9 cellular contexts compared by ENCODE assay signal in the genomic region with DNA sequence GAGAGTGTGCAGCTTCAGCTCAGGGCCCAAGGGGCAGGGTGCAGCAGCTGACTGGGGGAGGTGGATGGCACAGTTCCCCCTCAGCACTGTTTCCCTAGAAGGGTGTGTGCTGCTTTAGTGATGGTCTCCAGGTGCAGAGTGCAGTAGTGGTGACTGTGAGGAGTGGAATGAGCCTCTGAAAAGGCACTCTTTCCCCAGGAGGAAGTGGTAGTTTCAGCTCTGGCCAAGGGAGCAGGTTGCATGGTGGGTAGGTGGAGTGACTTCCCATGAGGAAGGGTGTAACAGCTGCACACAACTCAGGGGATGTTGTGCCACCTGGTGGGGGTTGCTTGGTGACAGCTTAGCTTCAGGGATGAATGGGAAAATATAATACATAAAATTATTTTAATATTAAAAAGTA.
DNase-seq lines count a peak whose midpoint lies in the region; ATAC-seq, FAIRE-seq and TF ChIP-seq lines count a peak whose summit lies in the region.
"Had no signal": no experiment of that assay in that cellular context is flagged by ENCODE, and none has a peak within 500 bp of the region (broad histone marks: within the 10 kb centered on the region; RNA-seq: fewer than 3 reads in every experiment).

No MANE protein-coding gene starts in this region.

- no peaks in the 10 kb centered on the region for H3K9me2 ChIP-seq in PC-9 (ENCODE audit: insufficient read depth)

- H4K20me1 ChIP-seq in PC-9 (ENCODE audit: insufficient read depth) (no peaks in the 10 kb centered on the region), HepG2 (ENCODE audit: insufficient read depth, low read length) (no peaks in the 10 kb centered on the region)

- no peaks in the 10 kb centered on the region for H3F3A ChIP-seq in PC-9 (ENCODE audit: insufficient read depth, low read depth)

- CTCF ChIA-PET in PC-9 (lab: Charles Lee) (interaction anchor here (0.7 to 1.4 kb wide), 3 partner anchors 109 to 185 kb away, joined by 3 to 5 read pairs (median 4); no protein-coding TSS in a partner anchor), HepG2 (lab: Yijun Ruan, JAX; ENCODE audit: low intra/inter-chr PET ratio, low total read pairs) (interaction anchor here (1.2 to 2.0 kb wide), 2 partner anchors 109 to 185 kb away, joined by 5 to 16 read pairs; no protein-coding TSS in a partner anchor)

- DNase-seq in PC-9 (peak in 1 of 2 experiments; percentile 29), HepG2 (ENCODE audit: low spot score) (peak; percentile 35), epidermal melanocyte (ENCODE audit: insufficient read length, low spot score) (no peak), GM03348 (ENCODE audit: low spot score) (no peak)
- DNase-seq: activated CD4-positive, alpha-beta T cell treated with anti-CD3 and anti-CD28 coated beads, Interleukin-2, amount 10 ng/mL, durations not matched to agents 7 days and 5 days; foreskin melanocyte had no signal

- TF ChIP-seq CTCF in PC-9 (conservative IDR thresholded peaks at IDR 0.05), result peak; percentile 22; the same call in 1 of the 2 replicates
- TF ChIP-seq CTCF in HepG2 (CRISPR knock-in tag; IDR thresholded peaks at IDR 0.05), result peak; percentile 61

- H3K4me1 ChIP-seq in PC-9 (replicated peaks; ENCODE audit: insufficient read depth), result no peaks in the 10 kb centered on the region
- H3K4me1 ChIP-seq in HepG2 (ENCODE audit: insufficient read depth, low read length), result no peaks in the 10 kb centered on the region

- H3K36me3 ChIP-seq in PC-9 (ENCODE audit: low read depth) (no peaks in the 10 kb centered on the region), HepG2 (replicated peaks in 1 of 2; ENCODE audit: control insufficient read depth in 1 of 2, insufficient read depth in 2 of 2, low read length in 2 of 2) (no peaks in the 10 kb centered on the region)

- H3K4me3 ChIP-seq in PC-9, result no peak overlapping the region
- no peak overlapping the region for H3K4me3 ChIP-seq in HepG2 (replicated peaks in 1 of 3; ENCODE audit: insufficient read depth in 1 of 3, low read depth in 2 of 3, low read length in 3 of 3)

- no peak for TF ChIP-seq POLR2A in HepG2 (IDR thresholded peaks at IDR 0.05; ENCODE audit: insufficient read depth in 1 of 2, low read depth in 2 of 2, low read length in 2 of 2)

- no peak overlapping the region for H3K4me2 ChIP-seq in PC-9
- H3K4me2 ChIP-seq in HepG2 (ENCODE audit: low read depth, low read length), result no peak overlapping the region

- no peak overlapping the region for H3K9ac ChIP-seq in HepG2 (ENCODE audit: insufficient read depth, low read depth, low read length)

- H3K27me3 ChIP-seq in PC-9 (ENCODE audit: insufficient read depth, low read depth) (no peaks in the 10 kb centered on the region), HepG2 (ENCODE audit: control insufficient read depth in 1 of 2, insufficient read depth in 2 of 2, low read length in 2 of 2) (no peaks in the 10 kb centered on the region)

- intact Hi-C loops in PC-9 (cut with micrococcal nuclease; ENCODE audit: unreplicated experiment), result loop anchor here (5.0 kb wide), 2 partner anchors 109 to 184 kb away; no protein-coding TSS in a partner anchor
- intact Hi-C loops in HepG2 (cut with micrococcal nuclease; ENCODE audit: unreplicated experiment), result loop anchor here (1.0 to 5.0 kb wide), 3 partner anchors 108 to 1164 kb away; no protein-coding TSS in a partner anchor

- BruUV-seq in PC-9 (replicated peaks; lab: Mats Ljungman, UMichigan) (no TSS peak), HepG2 (replicated peaks; lab: Mats Ljungman, UMichigan) (no TSS peak)

- H2AFZ ChIP-seq in PC-9 (no peak overlapping the region), HepG2 (ENCODE audit: low read length) (no peak overlapping the region)

- no peaks in the 10 kb centered on the region for H3K9me3 ChIP-seq in PC-9 (ENCODE audit: insufficient read depth, low read depth)
- no peaks in the 10 kb centered on the region for H3K9me3 ChIP-seq in HepG2 (ENCODE audit: low read length)

- H3K79me2 ChIP-seq in PC-9 (ENCODE audit: low read depth) (no peaks in the 10 kb centered on the region), HepG2 (ENCODE audit: insufficient read depth, low read length) (no peaks in the 10 kb centered on the region)

- ATAC-seq in GM18868 (IDR thresholded peaks at IDR 0.05; ENCODE audit: unreplicated experiment), result peak; percentile 79
- peak; percentile 45 for ATAC-seq in HG03095 (IDR thresholded peaks at IDR 0.05; ENCODE audit: unreplicated experiment)
- ATAC-seq in HepG2, result peak; percentile 98
- no peak for ATAC-seq in GM21367 (IDR thresholded peaks at IDR 0.05; ENCODE audit: unreplicated experiment)

- in situ Hi-C loops in HepG2 (cut with HindIII; ENCODE audit: extremely low pct_ligation_motif_present, low pct_unique_long_range_greater_than_20kb), result loop anchor here (5.0 to 10.0 kb wide), 2 partner anchors 104 to 177 kb away; no protein-coding TSS in a partner anchor

- POLR2A ChIA-PET in PC-9 (lab: Charles Lee; ENCODE audit: unreplicated experiment) (interaction anchor here (0.6 kb wide), 1 partner anchor 95 kb away, joined by 3 read pairs; no protein-coding TSS in a partner anchor), HepG2 (lab: Yijun Ruan, JAX) (no interaction called here)

- TF ChIP-seq RAD21 in HepG2 (CRISPR knock-in tag; IDR thresholded peaks at IDR 0.05), result no peak

- H3K27ac ChIP-seq in PC-9 (no peak overlapping the region), HepG2 (ENCODE audit: extremely low read length, insufficient read depth, low read length) (no peak overlapping the region)

- no peak for TF ChIP-seq EP300 in HepG2 (IDR thresholded peaks at IDR 0.05; ENCODE audit: low read depth in 2 of 2, low read length in 2 of 2)
- no peak for TF ChIP-seq EP300 in HepG2 (CRISPR knock-in tag; IDR thresholded peaks at IDR 0.05; ENCODE audit: borderline replicate concordance)

- FAIRE-seq in HepG2 (lab: Jason Lieb, UNC), result no peak

TF ChIP-seq in HepG2, 621 proteins besides CTCF, POLR2A, EP300 and RAD21:
- TF ChIP-seq SMC3 (IDR thresholded peaks at IDR 0.05; ENCODE audit: low read length), result peak; percentile 64
- TF ChIP-seq STAG1 (CRISPR knock-in tag; IDR thresholded peaks at IDR 0.05), result peak; percentile 68
- TF ChIP-seq, protein P1, sequence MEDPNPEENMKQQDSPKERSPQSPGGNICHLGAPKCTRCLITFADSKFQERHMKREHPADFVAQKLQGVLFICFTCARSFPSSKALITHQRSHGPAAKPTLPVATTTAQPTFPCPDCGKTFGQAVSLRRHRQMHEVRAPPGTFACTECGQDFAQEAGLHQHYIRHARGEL (CRISPR knock-in tag; IDR thresholded peaks at IDR 0.05), result no peak
- no peak for TF ChIP-seq GABPA (IDR thresholded peaks at IDR 0.05; ENCODE audit: low read depth, low read length)
- TF ChIP-seq GABPA (CRISPR knock-in tag; IDR thresholded peaks at IDR 0.05; ENCODE audit: low read depth), result 0 out of 2 replicates have a peak, but pooled peaks have one; percentile 31
- TF ChIP-seq, protein P2, sequence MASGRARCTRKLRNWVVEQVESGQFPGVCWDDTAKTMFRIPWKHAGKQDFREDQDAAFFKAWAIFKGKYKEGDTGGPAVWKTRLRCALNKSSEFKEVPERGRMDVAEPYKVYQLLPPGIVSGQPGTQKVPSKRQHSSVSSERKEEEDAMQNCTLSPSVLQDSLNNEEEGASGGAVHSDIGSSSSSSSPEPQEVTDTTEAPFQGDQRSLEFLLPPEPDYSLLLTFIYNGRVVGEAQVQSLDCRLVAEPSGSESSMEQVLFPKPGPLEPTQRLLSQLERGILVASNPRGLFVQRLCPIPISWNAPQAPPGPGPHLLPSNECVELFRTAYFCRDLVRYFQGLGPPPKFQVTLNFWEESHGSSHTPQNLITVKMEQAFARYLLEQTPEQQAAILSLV (CRISPR knock-in tag; IDR thresholded peaks at IDR 0.05; ENCODE audit: borderline replicate concordance), result no peak
- TF ChIP-seq MBD4 (IDR thresholded peaks at IDR 0.05; ENCODE audit: borderline replicate concordance, low read length), result no peak
